Comparison of ENCODE assay signal across 36 cellular contexts in genomic region chr10:127129104-127129503, GRCh38.
DNase-seq lines count a peak whose midpoint lies in the region; ATAC-seq, FAIRE-seq and TF ChIP-seq lines count a peak whose summit lies in the region.
"Had no signal": no experiment of that assay in that cellular context is flagged by ENCODE, and none has a peak within 500 bp of the region (broad histone marks: within the 10 kb centered on the region; RNA-seq: fewer than 3 reads in every experiment).

No MANE protein-coding gene starts in this region.

- intact Hi-C loops in HepG2 (cut with micrococcal nuclease; ENCODE audit: unreplicated experiment) (no loop called here), right lobe of liver (cut with DNase I) (no loop called here)

- H3K27me3 ChIP-seq in HepG2 (ENCODE audit: control insufficient read depth in 1 of 2, insufficient read depth in 2 of 2, low read length in 2 of 2) (no peaks in the 10 kb centered on the region; a peak in 1 of 5 replicates), right lobe of liver (no peaks in the 10 kb centered on the region)
- H3K27me3 ChIP-seq: BE2C; BLaER1; BLaER1 treated with 17β-estradiol and CSF1 and Interleukin-3, amounts not matched to agents 10 nM and 100 nM had no signal

- no peak overlapping the region for H3K4me2 ChIP-seq in HepG2 (ENCODE audit: low read depth, low read length)
- H3K4me2 ChIP-seq: A549; BLaER1; BLaER1 treated with 17β-estradiol and CSF1 and Interleukin-3, amounts not matched to agents 10 nM and 100 nM had no signal

- H3K36me3 ChIP-seq in HepG2 (replicated peaks in 1 of 2; ENCODE audit: control insufficient read depth in 1 of 2, insufficient read depth in 2 of 2, low read length in 2 of 2) (peaks cover 15 to 24% of the 10 kb centered on the region in 2 experiments; a peak in 4 of 5 replicates), right lobe of liver (no peaks in the 10 kb centered on the region)
- H3K36me3 ChIP-seq: BE2C; BLaER1; BLaER1 treated with 17β-estradiol and CSF1 and Interleukin-3, amounts not matched to agents 10 nM and 100 nM had no signal

- H3K4me1 Mint-ChIP-seq in endothelial cell (ENCODE audit: unreplicated experiment) = peaks cover 14% of the 10 kb centered on the region
- H3K4me1 Mint-ChIP-seq in glutamatergic neuron (ENCODE audit: low read depth, unreplicated experiment) = peaks cover 18% of the 10 kb centered on the region
- H3K4me1 Mint-ChIP-seq: B cell; CD4-positive, alpha-beta memory T cell; CD4-positive, CD25-positive, alpha-beta regulatory T cell; CD8-positive, alpha-beta memory T cell had no signal

- TF ChIP-seq POLR2A in HepG2 (IDR thresholded peaks at IDR 0.05; ENCODE audit: insufficient read depth in 1 of 2, low read depth in 2 of 2, low read length in 2 of 2) = no peak
- TF ChIP-seq POLR2A in right lobe of liver (IDR thresholded peaks at IDR 0.05) = no peak

- H3K9me3 ChIP-seq in HepG2 (ENCODE audit: low read length) (no peaks in the 10 kb centered on the region), right lobe of liver (no peaks in the 10 kb centered on the region)
- H3K9me3 ChIP-seq: A549; BE2C; BLaER1; BLaER1 treated with 17β-estradiol and CSF1 and Interleukin-3, amounts not matched to agents 10 nM and 100 nM; Caco-2 had no signal

- POLR2A ChIA-PET in HepG2 (lab: Yijun Ruan, JAX) = no interaction called here

- FAIRE-seq in HepG2 (lab: Jason Lieb, UNC) = no peak
- FAIRE-seq in A204.1 (lab: Jason Lieb, UNC) = peak; percentile 16
- peak; percentile 21 for FAIRE-seq in colon (lab: Jason Lieb, UNC)
- FAIRE-seq: A549, D721Med had no signal

- H3K27me3 Mint-ChIP-seq in endothelial cell (ENCODE audit: unreplicated experiment) (peaks cover 3% of the 10 kb centered on the region), glutamatergic neuron (ENCODE audit: unreplicated experiment) (peaks cover 11% of the 10 kb centered on the region)
- H3K27me3 Mint-ChIP-seq: B cell; CD4-positive, alpha-beta T cell; CD8-positive, alpha-beta memory T cell had no signal

- peaks cover 18% of the 10 kb centered on the region for H3K36me3 Mint-ChIP-seq in endothelial cell (ENCODE audit: low read depth, unreplicated experiment)
- no peaks in the 10 kb centered on the region for H3K36me3 Mint-ChIP-seq in glutamatergic neuron (ENCODE audit: unreplicated experiment)
- H3K36me3 Mint-ChIP-seq: CD14-positive monocyte; CD4-positive, alpha-beta memory T cell; CD4-positive, CD25-positive, alpha-beta regulatory T cell; CD8-positive, alpha-beta memory T cell; CD8-positive, alpha-beta T cell had no signal

- TF ChIP-seq RAD21 in HepG2 (CRISPR knock-in tag; IDR thresholded peaks at IDR 0.05) = no peak

- peaks cover 16% of the 10 kb centered on the region for H3K4me1 ChIP-seq in HepG2 (ENCODE audit: insufficient read depth, low read length)
- peaks cover 0 to 3% (median 0%) of the 10 kb centered on the region in 4 donors for H3K4me1 ChIP-seq in right lobe of liver
- H3K4me1 ChIP-seq: A549, BE2C, Caco-2 had no signal

- no peak overlapping the region for H2AFZ ChIP-seq in HepG2 (ENCODE audit: low read length)

- ATAC-seq in HepG2 (no peak), right lobe of liver (no peak)
- ATAC-seq: A549; CD8-positive, alpha-beta T cell had no signal

- H3K27ac Mint-ChIP-seq in endothelial cell (ENCODE audit: unreplicated experiment) (no peak overlapping the region), glutamatergic neuron (ENCODE audit: unreplicated experiment) (no peak overlapping the region)
- H3K27ac Mint-ChIP-seq: B cell; CD4-positive, alpha-beta T cell; CD4-positive, CD25-positive, alpha-beta regulatory T cell; CD8-positive, alpha-beta T cell had no signal

- CTCF ChIA-PET in HepG2 (lab: Yijun Ruan, JAX; ENCODE audit: low intra/inter-chr PET ratio, low total read pairs) = no interaction called here

- H3K27ac ChIP-seq in HepG2 (ENCODE audit: extremely low read length, insufficient read depth, low read length) = no peak overlapping the region
- H3K27ac ChIP-seq in right lobe of liver = no peak overlapping the region
- H3K27ac ChIP-seq: 22Rv1; A549; BLaER1; BLaER1 treated with 17β-estradiol and CSF1 and Interleukin-3, amounts not matched to agents 10 nM and 100 nM; C4-2B had no signal

- H4K20me1 ChIP-seq in HepG2 (ENCODE audit: insufficient read depth, low read length) = no peaks in the 10 kb centered on the region
- H4K20me1 ChIP-seq: BLaER1; BLaER1 treated with 17β-estradiol and CSF1 and Interleukin-3, amounts not matched to agents 10 nM and 100 nM had no signal

- peak overlapping the region; percentile 42 for H3K4me3 Mint-ChIP-seq in endothelial cell (ENCODE audit: unreplicated experiment)
- H3K4me3 Mint-ChIP-seq in glutamatergic neuron (ENCODE audit: unreplicated experiment) = no peak overlapping the region
- H3K4me3 Mint-ChIP-seq: B cell; CD14-positive monocyte; CD4-positive, alpha-beta T cell; CD4-positive, CD25-positive, alpha-beta regulatory T cell; CD8-positive, alpha-beta memory T cell; CD8-positive, alpha-beta T cell had no signal

- H3K4me3 ChIP-seq in HepG2 (replicated peaks in 1 of 3; ENCODE audit: insufficient read depth in 1 of 3, low read depth in 2 of 3, low read length in 3 of 3) = no peak overlapping the region
- no peak overlapping the region for H3K4me3 ChIP-seq in right lobe of liver
- H3K4me3 ChIP-seq: A549; BLaER1; BLaER1 treated with 17β-estradiol and CSF1 and Interleukin-3, amounts not matched to agents 10 nM and 100 nM had no signal

- H3K79me2 ChIP-seq in HepG2 (ENCODE audit: insufficient read depth, low read length) = no peaks in the 10 kb centered on the region

- TF ChIP-seq EP300 in HepG2 (IDR thresholded peaks at IDR 0.05; ENCODE audit: low read depth in 2 of 2, low read length in 2 of 2) (no peak), HepG2 (CRISPR knock-in tag; IDR thresholded peaks at IDR 0.05; ENCODE audit: borderline replicate concordance) (no peak)

- H3K9ac ChIP-seq in HepG2 (ENCODE audit: insufficient read depth, low read depth, low read length) = no peak overlapping the region
- H3K9ac ChIP-seq: BLaER1; BLaER1 treated with 17β-estradiol and CSF1 and Interleukin-3, amounts not matched to agents 10 nM and 100 nM had no signal

- BruUV-seq in HepG2 (replicated peaks; lab: Mats Ljungman, UMichigan) = no TSS peak

- no peak for TF ChIP-seq CTCF in HepG2 (CRISPR knock-in tag; IDR thresholded peaks at IDR 0.05)
- TF ChIP-seq CTCF in right lobe of liver (IDR thresholded peaks at IDR 0.05) = no peak
- TF ChIP-seq CTCF in endothelial cell (IDR thresholded peaks at IDR 0.05; ENCODE audit: unreplicated experiment) = no peak
- TF ChIP-seq CTCF in glutamatergic neuron (IDR thresholded peaks at IDR 0.05; ENCODE audit: partially characterized antibody, unreplicated experiment) = no peak

- DNase-seq in HepG2 (ENCODE audit: low spot score) (no peak), right lobe of liver (no peak), endothelial cell (ENCODE audit: low spot score) (no peak), glutamatergic neuron (no peak), NCI-H526 treated with DMSO at 0.1 percent for 48 hours (lab: John Stamatoyannopoulos, UW) (no peak), NCI-H1930 (lab: John Stamatoyannopoulos, UW) (no peak)
- DNase-seq: 8988T; ACHN; AML-193; BE2C; C1 segment of cervical spinal cord; Caco-2; Calu3; CD4-positive, alpha-beta memory T cell; CD4-positive, alpha-beta T cell; CD4-positive, CD25-positive, alpha-beta regulatory T cell; CD8-positive, alpha-beta memory T cell; CD8-positive, alpha-beta T cell; COR-L47; DMS 273 treated with DMSO at 0.1 percent for 48 hours; DMS153; DMS53; DMS79; DMS79 treated with DMSO at 0.1 percent for 48 hours; DND-41; EL had no signal

- 100% methylated on average over 5 of the region's 5 CpGs for WGBS in HepG2 (ENCODE audit: low lambda C conversion rate)
- 98% methylated on average over 5 of the region's 5 CpGs for WGBS in right lobe of liver (ENCODE audit: insufficient coverage, low coverage, low lambda C conversion rate, missing lambda C conversion rate)

- H3K9me3 Mint-ChIP-seq in endothelial cell (ENCODE audit: unreplicated experiment) = no peaks in the 10 kb centered on the region
- H3K9me3 Mint-ChIP-seq in glutamatergic neuron (ENCODE audit: unreplicated experiment) = peaks cover 4% of the 10 kb centered on the region
- H3K9me3 Mint-ChIP-seq: CD4-positive, alpha-beta T cell; CD8-positive, alpha-beta T cell had no signal

- in situ Hi-C loops in HepG2 (cut with HindIII; ENCODE audit: extremely low pct_ligation_motif_present, low pct_unique_long_range_greater_than_20kb) = no loop called here

TF ChIP-seq in HepG2, 621 proteins besides CTCF, POLR2A, EP300 and RAD21:
- TF ChIP-seq SAFB2 (CRISPR knock-in tag; IDR thresholded peaks at IDR 0.05; ENCODE audit: borderline replicate concordance, low read depth) (no peak), MNT (IDR thresholded peaks at IDR 0.05) (peak; percentile 98)
TF ChIP-seq in HepG2: peak in this region for 1.
